In genomic region chr5:54524704-54525103, GRCh38 we compare ENCODE assay signal across 15 cellular contexts. TPM values are rescaled to one million over a fixed set of nuclear protein-coding genes. Genes with fewer than 3 reads are reported as not detected.
DNase-seq lines count a peak whose midpoint lies in the region; ATAC-seq, FAIRE-seq and TF ChIP-seq lines count a peak whose summit lies in the region.
"Had no signal": no experiment of that assay in that cellular context is flagged by ENCODE, and none has a peak within 500 bp of the region (broad histone marks: within the 10 kb centered on the region; RNA-seq: fewer than 3 reads in every experiment).

No MANE protein-coding gene starts in this region.

- TF ChIP-seq POLR2A in esophagus muscularis mucosa (IDR thresholded peaks at IDR 0.05; ENCODE audit: low read depth) (no peak), thyroid gland (IDR thresholded peaks at IDR 0.05) (peak in 1 of 2 donors; percentile 25), GM12892 (IDR thresholded peaks at IDR 0.05; ENCODE audit: low read depth, low read length) (no peak)

- peak overlapping the region; percentile 91; the same call in 1 of the 2 replicates for H3K4me2 ChIP-seq in PC-9

- BruUV-seq in PC-9 (replicated peaks; lab: Mats Ljungman, UMichigan) = no TSS peak

- H3K27ac ChIP-seq in PC-9 (no peak overlapping the region), esophagus muscularis mucosa (replicated peaks in 1 of 4) (peak overlapping the region; percentile 47 to 66 (median 56)), thyroid gland (peak overlapping the region; percentile 55 to 79 (median 70))

- no peak for TF ChIP-seq EP300 in esophagus muscularis mucosa (IDR thresholded peaks at IDR 0.05)

- WGBS in esophagus muscularis mucosa = 55% methylated on average over 8 of the region's 8 CpGs
- WGBS in thyroid gland, 2 donors = 37 to 53% methylated on average over 7 to 8 of the region's 8 CpGs

- no peaks in the 10 kb centered on the region for H3K9me2 ChIP-seq in PC-9 (ENCODE audit: insufficient read depth)

- no peak overlapping the region for H2AFZ ChIP-seq in PC-9

- no peak for FAIRE-seq in GM12892 (lab: Jason Lieb, UNC)
- no peak for FAIRE-seq in HTR-8/SVneo (lab: Jason Lieb, UNC)
- FAIRE-seq: D721Med, K562 had no signal

- H3K4me3 Mint-ChIP-seq in naive B cell = peak overlapping the region in 7 of 8 donors; percentile 59 to 100 (median 81)
- H3K4me3 Mint-ChIP-seq: activated T-helper 17 cell treated with anti-CD3 and anti-CD28 coated beads, Interleukin-2, amount 50 U/mL, for 72 hours had no signal

- peaks cover 100% of the 10 kb centered on the region for H3K79me2 ChIP-seq in PC-9 (ENCODE audit: low read depth)

- intact Hi-C loops in PC-9 (cut with micrococcal nuclease; ENCODE audit: unreplicated experiment) = no loop called here
- intact Hi-C loops in esophagus muscularis mucosa (cut with DNase I) = no loop called here
- intact Hi-C loops in thyroid gland (cut with DNase I) = no loop called here

- peaks cover 22 to 50% (median 50%) of the 10 kb centered on the region in 3 donors for H3K4me1 Mint-ChIP-seq in naive B cell

- H3K36me3 ChIP-seq in PC-9 (ENCODE audit: low read depth) (peaks cover 10% of the 10 kb centered on the region; the same call in 1 of the 2 replicates), esophagus muscularis mucosa (no peaks in the 10 kb centered on the region), thyroid gland (no peaks in the 10 kb centered on the region)

- peaks cover 6% of the 10 kb centered on the region; the same call in 1 of the 2 replicates for H4K20me1 ChIP-seq in PC-9 (ENCODE audit: insufficient read depth)

- TF ChIP-seq CTCF in PC-9 (conservative IDR thresholded peaks at IDR 0.05) = no peak
- TF ChIP-seq CTCF in esophagus muscularis mucosa (IDR thresholded peaks at IDR 0.05) = no peak
- TF ChIP-seq CTCF in thyroid gland (IDR thresholded peaks at IDR 0.05) = no peak

- no peaks in the 10 kb centered on the region for H3K9me3 Mint-ChIP-seq in naive B cell
- H3K9me3 Mint-ChIP-seq: activated T-helper 17 cell treated with anti-CD3 and anti-CD28 coated beads, Interleukin-2, amount 50 U/mL, for 72 hours; effector memory CD8-positive, alpha-beta T cell had no signal

- H3K27me3 ChIP-seq in PC-9 (ENCODE audit: insufficient read depth, low read depth) = no peaks in the 10 kb centered on the region
- no peaks in the 10 kb centered on the region for H3K27me3 ChIP-seq in esophagus muscularis mucosa
- H3K27me3 ChIP-seq in thyroid gland = no peaks in the 10 kb centered on the region

- ATAC-seq in naive B cell (ENCODE audit: low read depth in 2 of 2) = no peak
- no peak for ATAC-seq in HG02885 (IDR thresholded peaks at IDR 0.05; ENCODE audit: poor library complexity, unreplicated experiment)
- ATAC-seq: activated T-helper 17 cell treated with anti-CD3 and anti-CD28 coated beads, Interleukin-2, amount 50 U/mL, for 72 hours; effector memory CD8-positive, alpha-beta T cell; K562 had no signal

- peaks cover 0 to 24% of the 10 kb centered on the region in 2 donors for H3K36me3 Mint-ChIP-seq in naive B cell

- POLR2A ChIA-PET in PC-9 (lab: Charles Lee; ENCODE audit: unreplicated experiment) = no interaction called here

- no peaks in the 10 kb centered on the region; the same call in 1 of the 2 replicates for H3F3A ChIP-seq in PC-9 (ENCODE audit: insufficient read depth, low read depth)

- no peak overlapping the region for H3K4me3 ChIP-seq in PC-9
- peak overlapping the region; percentile 7 to 45 (median 14) for H3K4me3 ChIP-seq in esophagus muscularis mucosa
- no peak overlapping the region for H3K4me3 ChIP-seq in thyroid gland (replicated peaks in 1 of 3)
- H3K4me3 ChIP-seq: K562 had no signal

- CTCF ChIA-PET in PC-9 (lab: Charles Lee) = no interaction called here

- H3K27me3 Mint-ChIP-seq in naive B cell = no peaks in the 10 kb centered on the region
- H3K27me3 Mint-ChIP-seq: activated T-helper 17 cell treated with anti-CD3 and anti-CD28 coated beads, Interleukin-2, amount 50 U/mL, for 72 hours; effector memory CD8-positive, alpha-beta T cell had no signal

- DNase-seq in PC-9 = no peak
- DNase-seq in esophagus muscularis mucosa (ENCODE audit: extremely low spot score) = peak; percentile 91
- no peak for DNase-seq in naive B cell
- DNase-seq in thyroid gland = peak; percentile 88 to 92
- no peak for DNase-seq in GM12892 (ENCODE audit: insufficient read length)
- DNase-seq in HTR-8/SVneo (ENCODE audit: insufficient read length, low spot score) = no peak
- no peak for DNase-seq in NCI-H82 (lab: John Stamatoyannopoulos, UW)
- DNase-seq: activated CD4-positive, alpha-beta T cell treated with anti-CD3 and anti-CD28 coated beads for 1 hour; effector memory CD8-positive, alpha-beta T cell; NCI-H446 treated with DMSO at 0.1 percent for 48 hours; SHP77 treated with DMSO at 0.1 percent for 48 hours had no signal

- H3K4me1 ChIP-seq in PC-9 (replicated peaks; ENCODE audit: insufficient read depth) (peaks cover 47% of the 10 kb centered on the region), esophagus muscularis mucosa (peaks cover 77 to 99% (median 87%) of the 10 kb centered on the region in 4 donors), thyroid gland (peaks cover 80 to 83% of the 10 kb centered on the region in 2 donors)

- H3K9me3 ChIP-seq in PC-9 (ENCODE audit: insufficient read depth, low read depth) = no peaks in the 10 kb centered on the region
- H3K9me3 ChIP-seq in esophagus muscularis mucosa = no peaks in the 10 kb centered on the region
- no peaks in the 10 kb centered on the region for H3K9me3 ChIP-seq in thyroid gland

- H3K27ac Mint-ChIP-seq in naive B cell = peak overlapping the region in 3 of 6 donors; percentile 48 to 77 (median 67)
- H3K27ac Mint-ChIP-seq: activated T-helper 17 cell treated with anti-CD3 and anti-CD28 coated beads, Interleukin-2, amount 50 U/mL, for 72 hours had no signal

RNA-seq across cellular contexts. Expression of gene SNX18, which starts 7.1 kb away (rescaled TPM):
- total RNA-seq in PC-9 (2021) (9.7 and 13.1 TPM in 2 replicates), esophagus muscularis mucosa (10 to 100 TPM; 34.1 to 93.3 (median 57.4) TPM), thyroid gland (10 to 100 TPM; 50.4 to 89.4 (median 72.8) TPM)
- polyA plus RNA-seq in naive B cell (ENCODE audit: low read depth in 6 of 6) = 10 to 100 TPM in 1 of 6 donors, 1 to 10 TPM in 4, under 1 TPM in 1; 0.74 to 10.2 (median 7.6) TPM
- polyA plus RNA-seq in GM12892 (2012; ENCODE audit: missing spikeins) = 0.59 TPM

Comparison
In these comparisons a context has a peak if more than half of its experiments do, and no peak if none do; other contexts are left out.
1. DNase-seq: peak in esophagus muscularis mucosa (single experiment) and thyroid gland (2 of 2); none in PC-9 (0 of 2), naive B cell (single experiment), GM12892 (single experiment), HTR-8/SVneo (single experiment) and NCI-H82 (single experiment).
2. H3K4me3 ChIP-seq: peak in esophagus muscularis mucosa (4 of 4); none in PC-9 (single experiment) and thyroid gland (0 of 3).